10 cellular contexts compared by ENCODE assay signal in the genomic region with DNA sequence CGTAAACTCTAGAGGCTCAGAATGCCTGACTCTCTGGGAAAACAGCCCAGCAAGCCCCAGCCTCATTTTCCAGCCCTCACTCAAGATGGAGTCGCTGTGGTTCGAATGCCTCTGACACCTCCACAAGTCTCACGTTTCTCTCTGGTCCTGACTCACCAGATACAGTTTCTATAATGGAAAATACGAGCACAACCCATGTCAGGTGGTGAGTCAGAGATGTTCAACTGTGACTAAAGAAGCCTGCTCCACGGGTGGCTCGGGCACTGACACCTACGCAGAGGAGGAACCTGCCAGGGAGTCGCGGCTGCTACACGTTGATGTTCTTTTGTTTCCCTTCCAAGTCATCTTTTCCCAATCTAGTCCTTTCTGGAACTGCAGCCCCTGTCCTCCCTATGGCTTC.
DNase-seq lines count a peak whose midpoint lies in the region; ATAC-seq and TF ChIP-seq lines count a peak whose summit lies in the region.
"Had no signal": no experiment of that assay in that cellular context is flagged by ENCODE, and none has a peak within 500 bp of the region (broad histone marks: within the 10 kb centered on the region; RNA-seq: fewer than 3 reads in every experiment).

No MANE protein-coding gene starts in this region.

- TF ChIP-seq RAD21 in SK-N-SH (IDR thresholded peaks at IDR 0.05; ENCODE audit: low read length) = no peak

- H3K9ac ChIP-seq in SK-N-SH = no peak overlapping the region
- H3K9ac ChIP-seq: BLaER1 treated with 17β-estradiol and CSF1 and Interleukin-3, amounts not matched to agents 10 nM and 100 nM had no signal

- peaks cover 0 to 9% of the 10 kb centered on the region in 2 experiments; a peak in 1 of 4 replicates for H3K4me1 ChIP-seq in SK-N-SH (ENCODE audit: control insufficient read depth in 1 of 2, insufficient read depth in 2 of 2, low read depth in 1 of 2, low read length in 1 of 2)
- H3K4me1 ChIP-seq: BLaER1 treated with 17β-estradiol and CSF1 and Interleukin-3, amounts not matched to agents 10 nM and 100 nM had no signal

- peak; percentile 5 for DNase-seq in activated CD4-positive, CD25-positive, alpha-beta regulatory T cell treated with anti-CD3 and anti-CD28 coated beads, Interleukin-2, amount 50 U/mL, for 16 hours (ENCODE audit: low read depth, low spot score)
- no peak for DNase-seq in activated CD4-positive, CD25-positive, alpha-beta regulatory T cell treated with anti-CD3 and anti-CD28 coated beads, Interleukin-2, amount 50 U/mL, for 72 hours
- peak; percentile 73 to 78 for DNase-seq in activated T-cell treated with anti-CD3 and anti-CD28 coated beads, Interleukin-2, amount 50 U/mL, for 48 hours
- DNase-seq in iris pigment epithelial cell (ENCODE audit: low read depth) (peak; percentile 72), cerebellum (ENCODE audit: low spot score) (no peak), SK-N-SH (no peak)
- peak; percentile 67 for DNase-seq in stimulated activated naive CD8-positive, alpha-beta T cell treated with anti-CD3 and anti-CD28 coated beads, Interleukin-15, Interleukin-2, amounts not matched to agents 100 U/mL and 50 U/mL, for 24 hours
- DNase-seq: NCI-H510A had no signal

- TF ChIP-seq EP300 in SK-N-SH (IDR thresholded peaks at IDR 0.05; ENCODE audit: borderline replicate concordance in 1 of 2, low read depth in 1 of 2, low read length in 1 of 2) = no peak

- no peaks in the 10 kb centered on the region for H3K79me2 ChIP-seq in SK-N-SH (ENCODE audit: insufficient read depth)

- CTCF ChIA-PET in SK-N-SH (lab: Yijun Ruan, JAX) = no interaction called here

- H3K27ac ChIP-seq in SK-N-SH (ENCODE audit: low read depth in 2 of 2, low read length in 1 of 2) = no peak overlapping the region
- H3K27ac ChIP-seq: BLaER1 treated with 17β-estradiol and CSF1 and Interleukin-3, amounts not matched to agents 10 nM and 100 nM had no signal

- POLR2A ChIA-PET in SK-N-SH (lab: Yijun Ruan, JAX) = no interaction called here

- H3K36me3 ChIP-seq in SK-N-SH (replicated peaks in 1 of 2; ENCODE audit: control insufficient read depth in 1 of 2, insufficient read depth in 2 of 2, low read length in 1 of 2) = no peaks in the 10 kb centered on the region
- H3K36me3 ChIP-seq: BLaER1 treated with 17β-estradiol and CSF1 and Interleukin-3, amounts not matched to agents 10 nM and 100 nM had no signal

- no peaks in the 10 kb centered on the region for H3K9me3 ChIP-seq in SK-N-SH

- H2AFZ ChIP-seq in SK-N-SH (ENCODE audit: low read depth) = no peak overlapping the region

- no peak overlapping the region for H3K4me3 ChIP-seq in SK-N-SH (ENCODE audit: low read depth in 2 of 2, low read length in 1 of 2)
- H3K4me3 ChIP-seq: BLaER1 treated with 17β-estradiol and CSF1 and Interleukin-3, amounts not matched to agents 10 nM and 100 nM had no signal

- H3K4me2 ChIP-seq in SK-N-SH = no peak overlapping the region
- H3K4me2 ChIP-seq: BLaER1 treated with 17β-estradiol and CSF1 and Interleukin-3, amounts not matched to agents 10 nM and 100 nM had no signal

- TF ChIP-seq CTCF in SK-N-SH (IDR thresholded peaks at IDR 0.05) = no peak

- no peaks in the 10 kb centered on the region for H4K20me1 ChIP-seq in SK-N-SH (ENCODE audit: insufficient read depth)
- H4K20me1 ChIP-seq: BLaER1 treated with 17β-estradiol and CSF1 and Interleukin-3, amounts not matched to agents 10 nM and 100 nM had no signal

- 62% methylated on average over 9 of the region's 11 CpGs for WGBS in SK-N-SH (ENCODE audit: low lambda C conversion rate)

- no peaks in the 10 kb centered on the region for H3K9me2 ChIP-seq in SK-N-SH

- peak; percentile 97 for ATAC-seq in stimulated activated naive CD8-positive, alpha-beta T cell treated with anti-CD3 and anti-CD28 coated beads, Interleukin-15, Interleukin-2, amounts not matched to agents 100 U/mL and 50 U/mL, for 24 hours
- ATAC-seq in HG02885 (IDR thresholded peaks at IDR 0.05; ENCODE audit: poor library complexity, unreplicated experiment) = no peak

- H3F3A ChIP-seq in SK-N-SH (replicated peaks; ENCODE audit: insufficient read depth) = no peaks in the 10 kb centered on the region

- no peaks in the 10 kb centered on the region; the same call in none of the 2 replicates for H3K27me3 ChIP-seq in SK-N-SH (ENCODE audit: insufficient read depth)
- H3K27me3 ChIP-seq: BLaER1 treated with 17β-estradiol and CSF1 and Interleukin-3, amounts not matched to agents 10 nM and 100 nM had no signal

TF ChIP-seq in SK-N-SH, 30 proteins besides CTCF, POLR2A, EP300 and RAD21:
- TF ChIP-seq ELF1 (IDR thresholded peaks at IDR 0.05) (no peak), SIN3A (IDR thresholded peaks at IDR 0.05; ENCODE audit: borderline replicate concordance, low read depth, low read length) (no peak), RCOR1 (IDR thresholded peaks at IDR 0.05; ENCODE audit: low read length) (no peak)
TF ChIP-seq in SK-N-SH: peak in this region for 0.

Comparison
In these comparisons a context has a peak if more than half of its experiments do, and no peak if none do; other contexts are left out.
1. DNase-seq: peak in activated CD4-positive, CD25-positive, alpha-beta regulatory T cell treated with anti-CD3 and anti-CD28 coated beads, Interleukin-2, amount 50 U/mL, for 16 hours (single experiment), activated T-cell treated with anti-CD3 and anti-CD28 coated beads, Interleukin-2, amount 50 U/mL, for 48 hours (2 of 2), iris pigment epithelial cell (single experiment) and stimulated activated naive CD8-positive, alpha-beta T cell treated with anti-CD3 and anti-CD28 coated beads, Interleukin-15, Interleukin-2, amounts not matched to agents 100 U/mL and 50 U/mL, for 24 hours (single experiment); none in activated CD4-positive, CD25-positive, alpha-beta regulatory T cell treated with anti-CD3 and anti-CD28 coated beads, Interleukin-2, amount 50 U/mL, for 72 hours (single experiment), cerebellum (single experiment) and SK-N-SH (single experiment).